ENCODE assay signal across 8 cellular contexts in the genomic region with DNA sequence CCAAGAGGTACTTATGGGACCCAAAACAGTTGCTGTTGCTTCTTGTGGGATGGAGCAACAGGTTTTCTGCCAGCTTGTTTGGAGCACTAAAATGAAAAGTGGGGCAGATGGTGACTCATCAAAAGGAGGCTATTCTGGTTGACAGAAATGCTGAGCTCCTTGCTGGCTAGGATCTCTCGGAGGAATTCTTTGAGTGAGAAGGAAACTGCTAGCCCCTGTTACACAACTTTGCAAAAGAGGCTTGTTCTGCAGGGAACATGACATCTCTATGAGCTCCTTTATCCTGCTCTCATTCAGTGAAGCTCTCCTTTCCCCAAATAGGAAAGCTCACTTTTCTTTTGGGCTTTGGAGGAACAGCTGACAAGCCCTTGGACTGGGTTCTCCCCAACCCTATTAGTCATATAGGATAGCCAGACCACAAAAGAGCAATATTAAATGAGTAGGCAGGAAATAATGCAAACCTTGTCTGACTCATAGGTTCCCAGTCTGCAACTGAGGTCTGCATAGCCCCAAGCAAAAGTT.
DNase-seq lines count a peak whose midpoint lies in the region; ATAC-seq and TF ChIP-seq lines count a peak whose summit lies in the region.

No MANE protein-coding gene starts in this region.

- H4K91ac ChIP-seq in mesenchymal stem cell (ENCODE audit: low read length), result no peak overlapping the region

- H3K4ac ChIP-seq in mesenchymal stem cell (ENCODE audit: low read depth in 1 of 2, low read length in 2 of 2), result no peak overlapping the region

- no peaks in the 10 kb centered on the region for H3K27me3 ChIP-seq in mesenchymal stem cell (ENCODE audit: control insufficient read depth in 1 of 2, insufficient read depth in 1 of 2, low read length in 2 of 2)

- no peaks in the 10 kb centered on the region for H3K9me3 ChIP-seq in mesenchymal stem cell (ENCODE audit: control insufficient read depth, low read length)

- H3K4me3 ChIP-seq in astrocyte of the spinal cord (ENCODE audit: low read depth, low read length) (no peak overlapping the region), mesenchymal stem cell (ENCODE audit: insufficient read depth in 1 of 2, low read depth in 1 of 2, low read length in 2 of 2) (peak overlapping the region in 1 of 2 experiments; percentile 52)

- H2AK5ac ChIP-seq in mesenchymal stem cell (ENCODE audit: low read length, severe bottlenecking), result no peak overlapping the region

- H2AFZ ChIP-seq in mesenchymal stem cell (ENCODE audit: low read depth, low read length), result no peak overlapping the region

- no peak overlapping the region for H2BK5ac ChIP-seq in mesenchymal stem cell (ENCODE audit: low read depth, low read length, poor library complexity, severe bottlenecking)

- H3K27ac ChIP-seq in mesenchymal stem cell (ENCODE audit: low read length, poor library complexity, severe bottlenecking), result peak overlapping the region; percentile 87

- peaks cover 17% of the 10 kb centered on the region for H3K79me1 ChIP-seq in mesenchymal stem cell (replicated peaks; ENCODE audit: low read length, poor library complexity, severe bottlenecking)

- no peak for TF ChIP-seq CTCF in astrocyte of the spinal cord (IDR thresholded peaks at IDR 0.05; ENCODE audit: low read depth, low read length)

- peaks cover 20 to 72% of the 10 kb centered on the region in 2 experiments for H3K36me3 ChIP-seq in mesenchymal stem cell (ENCODE audit: control insufficient read depth in 1 of 2, insufficient read depth in 2 of 2, low read depth in 1 of 2, low read length in 2 of 2)

- in situ Hi-C loops in astrocyte of the spinal cord (cut with HindIII; ENCODE audit: low sequenced_read_pairs), result no loop called here

- H2BK12ac ChIP-seq in mesenchymal stem cell (ENCODE audit: low read length in 2 of 2), result no peak overlapping the region

- peaks cover 8% of the 10 kb centered on the region for H3K4me1 ChIP-seq in mesenchymal stem cell (ENCODE audit: control insufficient read depth, insufficient read depth, low read depth, low read length)

- no peak overlapping the region for H4K8ac ChIP-seq in mesenchymal stem cell (ENCODE audit: low read length)

- H3K4me2 ChIP-seq in mesenchymal stem cell (ENCODE audit: low read length, poor library complexity, severe bottlenecking), result no peak overlapping the region

- H2BK120ac ChIP-seq in mesenchymal stem cell (ENCODE audit: low read depth, low read length), result no peak overlapping the region

- H2BK15ac ChIP-seq in mesenchymal stem cell (ENCODE audit: low read depth, poor library complexity, severe bottlenecking), result no peak overlapping the region

- no peak overlapping the region for H3K18ac ChIP-seq in mesenchymal stem cell (ENCODE audit: low read depth in 1 of 2, low read length in 2 of 2)

- H3K9ac ChIP-seq in mesenchymal stem cell (ENCODE audit: low read length), result peak overlapping the region; percentile 9

- no peak overlapping the region for H3K23ac ChIP-seq in mesenchymal stem cell (ENCODE audit: low read length in 2 of 2)

- DNase-seq in Ammon's horn (ENCODE audit: low spot score) (peak; percentile 63), LoVo (ENCODE audit: low spot score) (peak; percentile 61), astrocyte of the spinal cord (ENCODE audit: low read depth, low spot score) (peak; percentile 97), mesenchymal stem cell (peak; percentile 95), HuH-7.5 (ENCODE audit: low spot score) (no peak), DMS53 treated with DMSO at 0.1 percent for 48 hours (lab: John Stamatoyannopoulos, UW; ENCODE audit: unreplicated experiment) (no peak)

- ATAC-seq in GM18498 (IDR thresholded peaks at IDR 0.05; ENCODE audit: unreplicated experiment) (no peak), HG03520 (IDR thresholded peaks at IDR 0.05; ENCODE audit: unreplicated experiment) (no peak)

- no peak overlapping the region for H3K14ac ChIP-seq in mesenchymal stem cell (ENCODE audit: low read length in 2 of 2)

- 7% methylated on average over 1 of the region's 1 CpG for WGBS in mesenchymal stem cell

Comparison
In these comparisons a context has a peak if more than half of its experiments do, and no peak if none do; other contexts are left out.
1. DNase-seq: peak in Ammon's horn (single experiment), LoVo (single experiment), astrocyte of the spinal cord (single experiment) and mesenchymal stem cell (single experiment); none in HuH-7.5 (single experiment) and DMS53 treated with DMSO at 0.1 percent for 48 hours (single experiment).